ENCODE assay signal across 17 cellular contexts in genomic region chr4:122766353-122766705, GRCh38.
"Had no signal": no experiment of that assay in that cellular context is flagged by ENCODE, and none has a peak within 500 bp of the region (broad histone marks: within the 10 kb centered on the region; RNA-seq: fewer than 3 reads in every experiment).

No MANE protein-coding gene starts in this region.

- H3K4me3 ChIP-seq: skin epidermis, testis, uterus had no signal

- H3K9me3 ChIP-seq: neutrophil, testis, uterus had no signal

- H3K4me1 ChIP-seq: parathyroid adenoma, testis, uterus had no signal

- H3K9ac ChIP-seq: parathyroid adenoma had no signal

- H3K79me2 ChIP-seq: parathyroid adenoma had no signal

- H2AFZ ChIP-seq: parathyroid adenoma had no signal

- DNase-seq: activated B cell treated with CpG ODN at 0.5 μM for 24 hours; activated CD4-positive, alpha-beta T cell treated with anti-CD3 and anti-CD28 coated beads, Interleukin-2, amount 50 U/mL, for 4 hours; activated naive CD4-positive, alpha-beta T cell treated with Interleukin-2 at 50 U/mL for 16 hours; activated naive CD8-positive, alpha-beta T cell treated with anti-CD3 and anti-CD28 coated beads for 36 hours; activated T-cell treated with anti-CD3 and anti-CD28 coated beads, Interleukin-2, amount 50 U/mL, for 48 hours; effector CD4-positive, alpha-beta T cell; foreskin melanocyte; glutamatergic neuron; hippocampal formation; right cardiac atrium; T-helper 17 cell; testis; trophoblast cell; uterus had no signal

- H3K27me3 ChIP-seq: neutrophil, testis, uterus had no signal

- H3K27ac ChIP-seq: neutrophil, parathyroid adenoma, skin epidermis, testis, uterus had no signal

- H3K36me3 ChIP-seq: neutrophil, uterus had no signal
